In genomic region chr2:27445615-27446014, GRCh38 we compare ENCODE assay signal across 25 cellular contexts. TPM values are rescaled to one million over a fixed set of nuclear protein-coding genes. Genes with fewer than 3 reads are reported as not detected.
DNase-seq lines count a peak whose midpoint lies in the region; ATAC-seq, FAIRE-seq and TF ChIP-seq lines count a peak whose summit lies in the region.
"Had no signal": no experiment of that assay in that cellular context is flagged by ENCODE, and none has a peak within 500 bp of the region (broad histone marks: within the 10 kb centered on the region; RNA-seq: fewer than 3 reads in every experiment).

No MANE protein-coding gene starts in this region.

- no peak overlapping the region for H3K27ac ChIP-seq in HepG2 (ENCODE audit: extremely low read length, insufficient read depth, low read length)
- no peak overlapping the region for H3K27ac ChIP-seq in right lobe of liver
- peak overlapping the region; percentile 1 for H3K27ac ChIP-seq in effector memory CD4-positive, alpha-beta T cell (ENCODE audit: insufficient read depth, low read length, poor library complexity, severe bottlenecking)
- peak overlapping the region; percentile 83 for H3K27ac ChIP-seq in muscle layer of duodenum (ENCODE audit: low read length)
- peak overlapping the region; percentile 74 for H3K27ac ChIP-seq in urinary bladder (ENCODE audit: low read depth)
- H3K27ac ChIP-seq: esophagus muscularis mucosa, HL-60, testis had no signal

- H3K4me3 ChIP-seq in HepG2 (replicated peaks in 1 of 3; ENCODE audit: insufficient read depth in 1 of 3, low read depth in 2 of 3, low read length in 3 of 3), result no peak overlapping the region
- no peak overlapping the region for H3K4me3 ChIP-seq in right lobe of liver
- H3K4me3 ChIP-seq in effector memory CD4-positive, alpha-beta T cell (ENCODE audit: insufficient read depth, low read depth, low read length, poor library complexity, severe bottlenecking), result no peak overlapping the region
- H3K4me3 ChIP-seq in muscle layer of duodenum (ENCODE audit: low read depth in 1 of 2, low read length in 2 of 2), result peak overlapping the region in 1 of 2 donors; percentile 5
- no peak overlapping the region for H3K4me3 ChIP-seq in urinary bladder (ENCODE audit: low read depth, low read length)
- H3K4me3 ChIP-seq: esophagus muscularis mucosa, testis had no signal

- H3K27me3 ChIP-seq in HepG2 (ENCODE audit: control insufficient read depth in 1 of 2, insufficient read depth in 2 of 2, low read length in 2 of 2) (no peaks in the 10 kb centered on the region), right lobe of liver (no peaks in the 10 kb centered on the region), muscle layer of duodenum (ENCODE audit: low read depth, low read length) (no peaks in the 10 kb centered on the region)
- H3K27me3 ChIP-seq in effector memory CD4-positive, alpha-beta T cell (replicated peaks; ENCODE audit: control insufficient read depth, insufficient read depth, low read length, poor library complexity, severe bottlenecking), result no peaks in the 10 kb centered on the region
- H3K27me3 ChIP-seq: esophagus muscularis mucosa, testis had no signal

- no peak overlapping the region for H3K9ac ChIP-seq in HepG2 (ENCODE audit: insufficient read depth, low read depth, low read length)

- TF ChIP-seq RAD21 in HepG2 (CRISPR knock-in tag; IDR thresholded peaks at IDR 0.05), result no peak

- no peak for ATAC-seq in HepG2
- no peak for ATAC-seq in right lobe of liver
- ATAC-seq: CD8-positive, alpha-beta T cell; left cardiac atrium had no signal

- H4K20me1 ChIP-seq in HepG2 (ENCODE audit: insufficient read depth, low read length), result no peaks in the 10 kb centered on the region

- H3K4me2 ChIP-seq in HepG2 (ENCODE audit: low read depth, low read length), result no peak overlapping the region

- TF ChIP-seq EP300 in HepG2 (IDR thresholded peaks at IDR 0.05; ENCODE audit: low read depth in 2 of 2, low read length in 2 of 2) (no peak), HepG2 (CRISPR knock-in tag; IDR thresholded peaks at IDR 0.05; ENCODE audit: borderline replicate concordance) (no peak)

- 90% methylated on average over 8 of the region's 8 CpGs for WGBS in HepG2 (ENCODE audit: low lambda C conversion rate)
- 80% methylated on average over 1 of the region's 8 CpGs for WGBS in right lobe of liver (ENCODE audit: insufficient coverage, low coverage, low lambda C conversion rate, missing lambda C conversion rate)
- WGBS in urinary bladder, result 94% methylated on average over 8 of the region's 8 CpGs

- in situ Hi-C loops in HepG2 (cut with HindIII; ENCODE audit: extremely low pct_ligation_motif_present, low pct_unique_long_range_greater_than_20kb), result no loop called here

- H3K36me3 ChIP-seq in HepG2 (replicated peaks in 1 of 2; ENCODE audit: control insufficient read depth in 1 of 2, insufficient read depth in 2 of 2, low read length in 2 of 2) (peaks cover 9 to 44% of the 10 kb centered on the region in 2 experiments), right lobe of liver (peaks cover 0 to 23% (median 9%) of the 10 kb centered on the region in 4 donors), muscle layer of duodenum (ENCODE audit: control insufficient read depth in 1 of 2, insufficient read depth in 2 of 2, low read length in 2 of 2) (peaks cover 35 to 50% of the 10 kb centered on the region in 2 donors), urinary bladder (ENCODE audit: insufficient read depth) (peaks cover 7% of the 10 kb centered on the region)
- H3K36me3 ChIP-seq in effector memory CD4-positive, alpha-beta T cell (ENCODE audit: control insufficient read depth, insufficient read depth, low read length), result peaks cover 26% of the 10 kb centered on the region

- DNase-seq in HepG2 (ENCODE audit: low spot score) (no peak), right lobe of liver (no peak), NCI-H748 treated with DMSO at 0.1 percent for 48 hours (lab: John Stamatoyannopoulos, UW) (no peak), DMS79 treated with DMSO at 0.1 percent for 48 hours (lab: John Stamatoyannopoulos, UW) (no peak)
- DNase-seq in effector memory CD4-positive, alpha-beta T cell, result no peak
- DNase-seq in stimulated activated CD4-positive, alpha-beta T cell treated with anti-CD3 and anti-CD28 coated beads, Interleukin-2, amount 100 ng/mL, for 48 hours, result no peak
- DNase-seq: activated CD4-positive, alpha-beta T cell treated with anti-CD3 and anti-CD28 coated beads, Interleukin-2, amount 50 U/mL, for 1 hour; activated gamma-delta T cell treated with Interleukin-2 at 50 U/mL for 16 hours; anterior cingulate cortex; CD8-positive, alpha-beta T cell; DMS79; effector CD4-positive, alpha-beta T cell; left cardiac atrium; NCI-H2171 treated with DMSO at 0.1 percent for 48 hours; NCI-H526 treated with DMSO at 0.1 percent for 48 hours; retina; Right ventricle myocardium superior; stimulated activated CD4-positive, alpha-beta T cell treated with anti-CD3 and anti-CD28 coated beads, Interleukin-12 subunit alpha, Interleukin-12 subunit beta, amount 100 ng/mL, for 4 hours; testis had no signal

- POLR2A ChIA-PET in HepG2 (lab: Yijun Ruan, JAX), result interaction anchor here (0.7 to 1.4 kb wide), 4 partner anchors 16 to 36 kb away, joined by 3 to 4 read pairs (median 4); partner anchors contain the start of genes NRBP1 and PPM1G

- intact Hi-C loops in HepG2 (cut with micrococcal nuclease; ENCODE audit: unreplicated experiment), result no loop called here
- intact Hi-C loops in right lobe of liver (cut with DNase I), result no loop called here

- CTCF ChIA-PET in HepG2 (lab: Yijun Ruan, JAX; ENCODE audit: low intra/inter-chr PET ratio, low total read pairs), result no interaction called here

- TF ChIP-seq POLR2A in HepG2 (IDR thresholded peaks at IDR 0.05; ENCODE audit: insufficient read depth in 1 of 2, low read depth in 2 of 2, low read length in 2 of 2) (no peak), right lobe of liver (IDR thresholded peaks at IDR 0.05) (no peak)

- no peak overlapping the region for H2AFZ ChIP-seq in HepG2 (ENCODE audit: low read length)

- H3K79me2 ChIP-seq in HepG2 (ENCODE audit: insufficient read depth, low read length), result no peaks in the 10 kb centered on the region

- no peak for FAIRE-seq in HepG2 (lab: Jason Lieb, UNC)
- FAIRE-seq: GM12891, GM19239 had no signal

- H3K9me3 ChIP-seq in HepG2 (ENCODE audit: low read length), result no peaks in the 10 kb centered on the region
- H3K9me3 ChIP-seq in right lobe of liver, result no peaks in the 10 kb centered on the region
- H3K9me3 ChIP-seq in effector memory CD4-positive, alpha-beta T cell (ENCODE audit: control insufficient read depth, low read length), result no peaks in the 10 kb centered on the region
- no peaks in the 10 kb centered on the region for H3K9me3 ChIP-seq in muscle layer of duodenum (ENCODE audit: control insufficient read depth in 1 of 2, low read length in 2 of 2)
- H3K9me3 ChIP-seq: esophagus muscularis mucosa, testis had no signal

- no peak for TF ChIP-seq CTCF in HepG2 (CRISPR knock-in tag; IDR thresholded peaks at IDR 0.05)
- no peak for TF ChIP-seq CTCF in right lobe of liver (IDR thresholded peaks at IDR 0.05)

- H3K4me1 ChIP-seq in HepG2 (ENCODE audit: insufficient read depth, low read length) (no peaks in the 10 kb centered on the region), right lobe of liver (no peaks in the 10 kb centered on the region), muscle layer of duodenum (ENCODE audit: control insufficient read depth in 1 of 2, insufficient read depth in 2 of 2, low read length in 2 of 2) (peaks cover 0 to 10% of the 10 kb centered on the region in 2 donors), urinary bladder (ENCODE audit: insufficient read depth) (no peaks in the 10 kb centered on the region)
- no peaks in the 10 kb centered on the region for H3K4me1 ChIP-seq in effector memory CD4-positive, alpha-beta T cell (ENCODE audit: control insufficient read depth, insufficient read depth, low read length, poor library complexity, severe bottlenecking)

- BruUV-seq in HepG2 (replicated peaks; lab: Mats Ljungman, UMichigan), result no TSS peak

RNA-seq across cellular contexts. Expression of gene KRTCAP3, which starts 3.4 kb away (rescaled TPM):
- total RNA-seq in HepG2 (2016; rRNA removed; fragmentation: Illumina TruSeq; extraction: Trizol) (2.1 TPM in 1 of 2 replicates, not detected in the other), right lobe of liver (1 to 10 TPM; 3.2 to 8.0 (median 4.6) TPM), urinary bladder (2.5 TPM)
- total RNA-seq in HepG2 (2016; cell fraction: cytosol; rRNA removed; fragmentation: Illumina TruSeq; extraction: Trizol; ENCODE audit: low read depth), result not detected in 2 replicates
- total RNA-seq in HepG2 (2016; cell fraction: insoluble cytoplasmic fraction; rRNA removed; fragmentation: Illumina TruSeq; extraction: Trizol), result 1.6 TPM in 1 of 2 replicates, not detected in the other
- total RNA-seq in HepG2 (2016; cell fraction: membrane; rRNA removed; fragmentation: Illumina TruSeq; extraction: Trizol), result 0.28 and 0.31 TPM in 2 replicates
- total RNA-seq in HepG2 (2016; cell fraction: nucleus; rRNA removed; fragmentation: Illumina TruSeq; extraction: Trizol), result 1.6 and 3.6 TPM in 2 replicates
- polyA plus RNA-seq in HepG2 (2011; rRNA removed) (4.5 and 5.6 TPM in 2 replicates), urinary bladder (12.7 TPM)
- 0.64 and 0.94 TPM in 2 replicates for polyA plus RNA-seq in HepG2 (2011; cell fraction: cytosol; rRNA removed)
- 57.5 and 78.7 TPM in 2 replicates for polyA plus RNA-seq in HepG2 (2011; cell fraction: nucleus; rRNA removed)
- polyA plus RNA-seq in HepG2 (2012), result 5.6 and 6.6 TPM in 2 replicates
- polyA plus RNA-seq in HepG2 (2016; cell fraction: cytosol; fragmentation: Illumina TruSeq; extraction: Trizol; ENCODE audit: low read depth), result 0.34 and 0.46 TPM in 2 replicates
- 0.41 TPM in 1 of 2 replicates, not detected in the other for polyA plus RNA-seq in HepG2 (2016; cell fraction: insoluble cytoplasmic fraction; fragmentation: Illumina TruSeq; extraction: Trizol; ENCODE audit: low read depth)
- polyA plus RNA-seq in HepG2 (2016; cell fraction: membrane; fragmentation: Illumina TruSeq; extraction: Trizol; ENCODE audit: low read depth), result 0.32 and 1.0 TPM in 2 replicates
- 12.5 and 13.4 TPM in 2 replicates for polyA plus RNA-seq in HepG2 (2016; cell fraction: nucleus; fragmentation: Illumina TruSeq; extraction: Trizol; ENCODE audit: insufficient read depth, low read depth)
- 0.77 and 4.4 TPM in 2 replicates for polyA minus RNA-seq in HepG2 (2011; rRNA and poly(A)+ RNA removed; ENCODE audit: low replicate concordance)
- polyA minus RNA-seq in HepG2 (2011; cell fraction: cytosol; rRNA and poly(A)+ RNA removed), result not detected in 2 replicates
- polyA minus RNA-seq in HepG2 (2011; cell fraction: nucleus; rRNA and poly(A)+ RNA removed), result 8.7 and 8.8 TPM in 2 replicates
- total RNA-seq: left cardiac atrium had no signal

RNA-seq across cellular contexts. Expression of gene NRBP1, which starts 17.2 kb away (rescaled TPM):
- total RNA-seq in HepG2 (2016; rRNA removed; fragmentation: Illumina TruSeq; extraction: Trizol) (165 and 222 TPM in 2 replicates), right lobe of liver (10 to 100 TPM; 37.7 to 49.4 (median 41.5) TPM), urinary bladder (87.7 TPM)
- total RNA-seq in HepG2 (2016; cell fraction: cytosol; rRNA removed; fragmentation: Illumina TruSeq; extraction: Trizol; ENCODE audit: low read depth), result 29.3 and 32.1 TPM in 2 replicates
- total RNA-seq in HepG2 (2016; cell fraction: insoluble cytoplasmic fraction; rRNA removed; fragmentation: Illumina TruSeq; extraction: Trizol), result 165 and 218 TPM in 2 replicates
- total RNA-seq in HepG2 (2016; cell fraction: membrane; rRNA removed; fragmentation: Illumina TruSeq; extraction: Trizol), result 63.2 and 68.0 TPM in 2 replicates
- total RNA-seq in HepG2 (2016; cell fraction: nucleus; rRNA removed; fragmentation: Illumina TruSeq; extraction: Trizol), result 96.2 and 104 TPM in 2 replicates
- polyA plus RNA-seq in HepG2 (2011; rRNA removed) (227 and 240 TPM in 2 replicates), urinary bladder (113 TPM)
- polyA plus RNA-seq in HepG2 (2011; cell fraction: cytosol; rRNA removed), result 195 and 204 TPM in 2 replicates
- polyA plus RNA-seq in HepG2 (2011; cell fraction: nucleus; rRNA removed), result 237 and 253 TPM in 2 replicates
- 128 and 143 TPM in 2 replicates for polyA plus RNA-seq in HepG2 (2012)
- 19.3 and 21.8 TPM in 2 replicates for polyA plus RNA-seq in HepG2 (2016; cell fraction: cytosol; fragmentation: Illumina TruSeq; extraction: Trizol; ENCODE audit: low read depth)
- 234 and 235 TPM in 2 replicates for polyA plus RNA-seq in HepG2 (2016; cell fraction: insoluble cytoplasmic fraction; fragmentation: Illumina TruSeq; extraction: Trizol; ENCODE audit: low read depth)
- polyA plus RNA-seq in HepG2 (2016; cell fraction: membrane; fragmentation: Illumina TruSeq; extraction: Trizol; ENCODE audit: low read depth), result 36.2 and 39.8 TPM in 2 replicates
- 149 and 154 TPM in 2 replicates for polyA plus RNA-seq in HepG2 (2016; cell fraction: nucleus; fragmentation: Illumina TruSeq; extraction: Trizol; ENCODE audit: insufficient read depth, low read depth)
- polyA minus RNA-seq in HepG2 (2011; rRNA and poly(A)+ RNA removed; ENCODE audit: low replicate concordance), result 103 and 225 TPM in 2 replicates
- polyA minus RNA-seq in HepG2 (2011; cell fraction: cytosol; rRNA and poly(A)+ RNA removed), result 91.1 and 109 TPM in 2 replicates
- 149 and 165 TPM in 2 replicates for polyA minus RNA-seq in HepG2 (2011; cell fraction: nucleus; rRNA and poly(A)+ RNA removed)

RNA-seq across cellular contexts. Expression of gene PPM1G, which starts 36.2 kb away (rescaled TPM):
- 211 and 213 TPM in 2 replicates for total RNA-seq in HepG2 (2016; rRNA removed; fragmentation: Illumina TruSeq; extraction: Trizol)
- 66.7 and 72.8 TPM in 2 replicates for total RNA-seq in HepG2 (2016; cell fraction: cytosol; rRNA removed; fragmentation: Illumina TruSeq; extraction: Trizol; ENCODE audit: low read depth)
- 187 and 217 TPM in 2 replicates for total RNA-seq in HepG2 (2016; cell fraction: insoluble cytoplasmic fraction; rRNA removed; fragmentation: Illumina TruSeq; extraction: Trizol)
- total RNA-seq in HepG2 (2016; cell fraction: membrane; rRNA removed; fragmentation: Illumina TruSeq; extraction: Trizol), result 144 and 151 TPM in 2 replicates
- total RNA-seq in HepG2 (2016; cell fraction: nucleus; rRNA removed; fragmentation: Illumina TruSeq; extraction: Trizol), result 93.4 and 100 TPM in 2 replicates
- 52.3 and 58.2 TPM in 2 replicates for polyA plus RNA-seq in HepG2 (2011; rRNA removed)
- 57.6 and 58.9 TPM in 2 replicates for polyA plus RNA-seq in HepG2 (2011; cell fraction: cytosol; rRNA removed)
- 33.5 and 36.2 TPM in 2 replicates for polyA plus RNA-seq in HepG2 (2011; cell fraction: nucleus; rRNA removed)
- polyA plus RNA-seq in HepG2 (2012), result 122 and 125 TPM in 2 replicates
- 80.0 and 81.2 TPM in 2 replicates for polyA plus RNA-seq in HepG2 (2016; cell fraction: cytosol; fragmentation: Illumina TruSeq; extraction: Trizol; ENCODE audit: low read depth)
- polyA plus RNA-seq in HepG2 (2016; cell fraction: insoluble cytoplasmic fraction; fragmentation: Illumina TruSeq; extraction: Trizol; ENCODE audit: low read depth), result 206 and 226 TPM in 2 replicates
- 120 and 128 TPM in 2 replicates for polyA plus RNA-seq in HepG2 (2016; cell fraction: membrane; fragmentation: Illumina TruSeq; extraction: Trizol; ENCODE audit: low read depth)
- 164 and 171 TPM in 2 replicates for polyA plus RNA-seq in HepG2 (2016; cell fraction: nucleus; fragmentation: Illumina TruSeq; extraction: Trizol; ENCODE audit: insufficient read depth, low read depth)
- polyA minus RNA-seq in HepG2 (2011; rRNA and poly(A)+ RNA removed; ENCODE audit: low replicate concordance), result 89.1 and 115 TPM in 2 replicates
- 65.1 and 65.4 TPM in 2 replicates for polyA minus RNA-seq in HepG2 (2011; cell fraction: cytosol; rRNA and poly(A)+ RNA removed)
- polyA minus RNA-seq in HepG2 (2011; cell fraction: nucleus; rRNA and poly(A)+ RNA removed), result 18.2 and 25.2 TPM in 2 replicates
- 10 to 100 TPM; 20.9 to 38.4 (median 24.2) TPM for total RNA-seq in right lobe of liver
- 30.0 TPM for total RNA-seq in urinary bladder
- polyA plus RNA-seq in urinary bladder, result 65.5 TPM

RNA-seq across cellular contexts. Expression of gene IFT172, which starts 43.9 kb away (rescaled TPM):
- 17.0 and 21.6 TPM in 2 replicates for total RNA-seq in HepG2 (2016; rRNA removed; fragmentation: Illumina TruSeq; extraction: Trizol)
- 5.1 and 5.9 TPM in 2 replicates for total RNA-seq in HepG2 (2016; cell fraction: cytosol; rRNA removed; fragmentation: Illumina TruSeq; extraction: Trizol; ENCODE audit: low read depth)
- 15.4 and 22.8 TPM in 2 replicates for total RNA-seq in HepG2 (2016; cell fraction: insoluble cytoplasmic fraction; rRNA removed; fragmentation: Illumina TruSeq; extraction: Trizol)
- total RNA-seq in HepG2 (2016; cell fraction: membrane; rRNA removed; fragmentation: Illumina TruSeq; extraction: Trizol), result 4.1 and 7.4 TPM in 2 replicates
- 24.2 and 27.6 TPM in 2 replicates for total RNA-seq in HepG2 (2016; cell fraction: nucleus; rRNA removed; fragmentation: Illumina TruSeq; extraction: Trizol)
- polyA plus RNA-seq in HepG2 (2011; rRNA removed), result 30.7 and 35.7 TPM in 2 replicates
- 11.2 and 12.0 TPM in 2 replicates for polyA plus RNA-seq in HepG2 (2011; cell fraction: cytosol; rRNA removed)
- 122 and 159 TPM in 2 replicates for polyA plus RNA-seq in HepG2 (2011; cell fraction: nucleus; rRNA removed)
- 21.4 and 26.2 TPM in 2 replicates for polyA plus RNA-seq in HepG2 (2012)
- 0.88 and 1.3 TPM in 2 replicates for polyA plus RNA-seq in HepG2 (2016; cell fraction: cytosol; fragmentation: Illumina TruSeq; extraction: Trizol; ENCODE audit: low read depth)
- polyA plus RNA-seq in HepG2 (2016; cell fraction: insoluble cytoplasmic fraction; fragmentation: Illumina TruSeq; extraction: Trizol; ENCODE audit: low read depth), result 8.0 and 8.4 TPM in 2 replicates
- 2.2 and 2.6 TPM in 2 replicates for polyA plus RNA-seq in HepG2 (2016; cell fraction: membrane; fragmentation: Illumina TruSeq; extraction: Trizol; ENCODE audit: low read depth)
- polyA plus RNA-seq in HepG2 (2016; cell fraction: nucleus; fragmentation: Illumina TruSeq; extraction: Trizol; ENCODE audit: insufficient read depth, low read depth), result 41.9 and 42.9 TPM in 2 replicates
- polyA minus RNA-seq in HepG2 (2011; rRNA and poly(A)+ RNA removed; ENCODE audit: low replicate concordance), result 30.2 and 40.9 TPM in 2 replicates
- 8.0 and 9.8 TPM in 2 replicates for polyA minus RNA-seq in HepG2 (2011; cell fraction: cytosol; rRNA and poly(A)+ RNA removed)
- 76.2 and 89.9 TPM in 2 replicates for polyA minus RNA-seq in HepG2 (2011; cell fraction: nucleus; rRNA and poly(A)+ RNA removed)
- total RNA-seq in right lobe of liver, result 10 to 100 TPM in 1 of 6 experiments, 1 to 10 TPM in 5; 4.4 to 11.5 (median 6.2) TPM
- total RNA-seq in urinary bladder, result 37.3 TPM
- 18.6 TPM for polyA plus RNA-seq in urinary bladder

RNA-seq across cellular contexts. Expression of gene FNDC4, which starts 49.4 kb away (rescaled TPM):
- total RNA-seq in HepG2 (2016; rRNA removed; fragmentation: Illumina TruSeq; extraction: Trizol), result 7.4 and 9.0 TPM in 2 replicates
- 18.3 and 18.6 TPM in 2 replicates for total RNA-seq in HepG2 (2016; cell fraction: cytosol; rRNA removed; fragmentation: Illumina TruSeq; extraction: Trizol; ENCODE audit: low read depth)
- 6.4 and 9.4 TPM in 2 replicates for total RNA-seq in HepG2 (2016; cell fraction: insoluble cytoplasmic fraction; rRNA removed; fragmentation: Illumina TruSeq; extraction: Trizol)
- 24.1 and 26.9 TPM in 2 replicates for total RNA-seq in HepG2 (2016; cell fraction: membrane; rRNA removed; fragmentation: Illumina TruSeq; extraction: Trizol)
- total RNA-seq in HepG2 (2016; cell fraction: nucleus; rRNA removed; fragmentation: Illumina TruSeq; extraction: Trizol), result 4.9 and 6.0 TPM in 2 replicates
- polyA plus RNA-seq in HepG2 (2011; rRNA removed), result 17.4 and 26.3 TPM in 2 replicates
- 18.5 and 21.7 TPM in 2 replicates for polyA plus RNA-seq in HepG2 (2011; cell fraction: cytosol; rRNA removed)
- 25.5 and 37.4 TPM in 2 replicates for polyA plus RNA-seq in HepG2 (2011; cell fraction: nucleus; rRNA removed)
- polyA plus RNA-seq in HepG2 (2012), result 11.2 and 21.4 TPM in 2 replicates
- 25.4 and 28.1 TPM in 2 replicates for polyA plus RNA-seq in HepG2 (2016; cell fraction: cytosol; fragmentation: Illumina TruSeq; extraction: Trizol; ENCODE audit: low read depth)
- polyA plus RNA-seq in HepG2 (2016; cell fraction: insoluble cytoplasmic fraction; fragmentation: Illumina TruSeq; extraction: Trizol; ENCODE audit: low read depth), result 8.3 and 8.5 TPM in 2 replicates
- 27.4 and 30.5 TPM in 2 replicates for polyA plus RNA-seq in HepG2 (2016; cell fraction: membrane; fragmentation: Illumina TruSeq; extraction: Trizol; ENCODE audit: low read depth)
- 11.5 and 13.8 TPM in 2 replicates for polyA plus RNA-seq in HepG2 (2016; cell fraction: nucleus; fragmentation: Illumina TruSeq; extraction: Trizol; ENCODE audit: insufficient read depth, low read depth)
- 27.7 TPM in 1 of 2 replicates, not detected in the other for polyA minus RNA-seq in HepG2 (2011; rRNA and poly(A)+ RNA removed; ENCODE audit: low replicate concordance)
- polyA minus RNA-seq in HepG2 (2011; cell fraction: cytosol; rRNA and poly(A)+ RNA removed), result 6.4 and 7.1 TPM in 2 replicates
- 4.5 and 10.4 TPM in 2 replicates for polyA minus RNA-seq in HepG2 (2011; cell fraction: nucleus; rRNA and poly(A)+ RNA removed)
- 100 to 1,000 TPM in 2 of 6 experiments, 10 to 100 TPM in 4; 29.9 to 123 (median 65.1) TPM for total RNA-seq in right lobe of liver
- 7.0 TPM for total RNA-seq in urinary bladder
- 10.5 TPM for polyA plus RNA-seq in urinary bladder

Comparison
In these comparisons a context has a peak if more than half of its experiments do, and no peak if none do; other contexts are left out.
1. H3K27ac ChIP-seq: peak in effector memory CD4-positive, alpha-beta T cell (single experiment), muscle layer of duodenum (single experiment) and urinary bladder (single experiment); none in HepG2 (single experiment) and right lobe of liver (0 of 3).